In the genomic region with DNA sequence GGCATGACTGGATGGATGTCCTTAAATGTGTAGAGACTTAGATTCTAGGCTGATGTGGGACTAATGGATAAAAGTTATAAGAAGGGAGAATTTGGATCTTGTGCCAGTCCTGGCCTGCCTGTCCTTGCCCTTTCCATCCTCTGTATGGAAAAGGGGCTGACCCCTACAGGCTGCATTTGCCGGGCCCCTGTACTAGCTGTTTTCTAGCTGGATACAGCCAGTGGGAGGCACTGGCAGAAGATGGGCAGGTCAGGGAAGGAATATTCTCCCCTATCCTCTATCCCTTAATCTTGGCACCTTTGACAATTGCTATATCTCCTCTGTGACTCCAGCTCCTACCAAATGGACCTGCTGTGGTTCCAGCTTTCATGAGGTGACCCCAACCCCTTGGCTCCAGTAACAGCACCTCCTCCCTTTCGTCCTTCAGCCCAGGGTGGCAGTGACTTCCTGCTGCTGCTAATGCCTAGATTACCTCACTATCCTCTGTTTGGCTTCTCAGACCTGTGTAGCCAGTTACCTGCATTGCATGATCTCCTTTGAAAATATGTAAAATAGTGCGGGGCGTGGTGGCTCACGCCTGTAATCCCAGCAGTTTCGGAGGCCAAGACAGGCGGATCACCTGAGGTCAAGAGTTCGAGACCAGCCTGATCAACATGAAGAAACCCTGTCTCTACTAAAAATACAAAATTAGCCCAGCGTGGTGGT, we compare ENCODE assay signal across 25 cellular contexts. TPM values are rescaled to one million over a fixed set of nuclear protein-coding genes. Genes with fewer than 3 reads are reported as not detected.
"Had no signal": no experiment of that assay in that cellular context is flagged by ENCODE, and none has a peak within 500 bp of the region (broad histone marks: within the 10 kb centered on the region; RNA-seq: fewer than 3 reads in every experiment).

No MANE protein-coding gene starts in this region.

- H3K27ac Mint-ChIP-seq: IgD-negative memory B cell had no signal

- ATAC-seq: K562 had no signal

- H3K4me3 Mint-ChIP-seq: IgD-negative memory B cell had no signal

- H3K4me3 ChIP-seq: K562, SJSA1, SK-N-MC had no signal

- H3K9me3 ChIP-seq: SJSA1 had no signal

- H3K4me1 Mint-ChIP-seq: IgD-negative memory B cell had no signal

- H3K27ac ChIP-seq: HL-60, KMS-11, SJSA1, SK-N-MC had no signal

- H3K36me3 ChIP-seq: SJSA1 had no signal

- DNase-seq: Kasumi-1, MV-4-11, NCI-H1048, NCI-H1105 treated with DMSO at 0.1 percent for 48 hours, NCI-H1417 treated with DMSO at 0.1 percent for 48 hours, NCI-H146, NCI-H1694 treated with DMSO at 0.1 percent for 48 hours, NCI-H1930, NCI-H2081 treated with DMSO at 0.1 percent for 48 hours, NCI-H2171, NCI-H226, NCI-H446, NCI-H510A, NCI-H524 treated with DMSO at 0.1 percent for 48 hours, NCI-H69, NCI-H774, Right ventricle myocardium superior, RPMI8226, SIG-M5 had no signal

- H3K9ac ChIP-seq: KMS-11 had no signal

RNA-seq across cellular contexts. Expression of gene TNFAIP8L3, which starts 6.2 kb away (rescaled TPM):
- total RNA-seq: K562, SJSA1 had no signal
- polyA plus RNA-seq: IgD-negative memory B cell had no signal
